16 cellular contexts compared by ENCODE assay signal in the genomic region with DNA sequence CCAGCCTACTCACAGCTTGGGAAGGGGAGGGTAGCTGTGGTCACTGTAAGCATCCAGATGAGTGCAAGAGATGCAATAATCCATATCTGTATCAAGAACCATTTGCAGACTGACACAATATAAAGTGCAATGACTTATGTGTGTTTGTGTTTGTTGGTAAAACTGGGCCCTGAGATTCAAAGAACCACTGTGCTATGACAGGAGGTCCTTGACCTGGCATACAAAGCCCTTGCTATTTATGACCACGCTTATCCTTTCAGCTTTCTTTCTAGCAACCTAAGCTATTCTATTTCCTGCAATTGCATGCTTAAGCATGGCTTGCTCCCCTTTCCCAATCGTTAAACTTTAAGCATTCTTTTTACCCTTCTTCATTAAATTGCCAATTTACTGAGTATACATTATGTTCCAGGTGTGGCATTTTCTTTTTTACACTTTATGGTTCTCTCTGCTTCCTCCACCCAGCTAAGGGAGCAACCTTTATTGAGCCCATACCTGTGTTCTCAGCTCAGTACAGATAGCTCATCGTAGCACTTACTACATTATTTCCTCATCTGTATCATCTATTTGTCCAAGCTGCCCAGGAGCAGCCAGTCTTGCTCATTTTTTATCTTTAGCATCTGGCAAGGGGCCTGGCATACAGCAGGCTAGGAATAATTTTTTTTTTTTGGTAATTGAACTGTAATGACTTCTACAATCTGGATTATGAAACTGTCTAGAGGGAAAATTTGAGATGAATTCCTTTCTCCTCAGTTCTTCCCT. TPM values are rescaled to one million over a fixed set of nuclear protein-coding genes. Genes with fewer than 3 reads are reported as not detected.
DNase-seq lines count a peak whose midpoint lies in the region; ATAC-seq, FAIRE-seq and TF ChIP-seq lines count a peak whose summit lies in the region.
"Had no signal": no experiment of that assay in that cellular context is flagged by ENCODE, and none has a peak within 500 bp of the region (broad histone marks: within the 10 kb centered on the region; RNA-seq: fewer than 3 reads in every experiment).

No MANE protein-coding gene starts in this region.

- H3K9ac ChIP-seq in GM23248 (no peak overlapping the region), HepG2 (ENCODE audit: insufficient read depth, low read depth, low read length) (no peak overlapping the region)
- H3K9ac ChIP-seq: KMS-11 had no signal

- POLR2A ChIA-PET in HepG2 (lab: Yijun Ruan, JAX), result no interaction called here

- H3K9me2 ChIP-seq in GM23248 (ENCODE audit: insufficient read depth), result no peaks in the 10 kb centered on the region

- no peak overlapping the region for H2AFZ ChIP-seq in GM23248
- H2AFZ ChIP-seq in HepG2 (ENCODE audit: low read length), result no peak overlapping the region

- H3K27me3 ChIP-seq in GM23248 (replicated peaks; ENCODE audit: insufficient read depth) (no peaks in the 10 kb centered on the region), adrenal gland (no peaks in the 10 kb centered on the region), HepG2 (ENCODE audit: control insufficient read depth in 1 of 2, insufficient read depth in 2 of 2, low read length in 2 of 2) (no peaks in the 10 kb centered on the region)

- no peak for TF ChIP-seq EP300 in HepG2 (IDR thresholded peaks at IDR 0.05; ENCODE audit: low read depth in 2 of 2, low read length in 2 of 2)
- TF ChIP-seq EP300 in HepG2 (CRISPR knock-in tag; IDR thresholded peaks at IDR 0.05; ENCODE audit: borderline replicate concordance), result no peak

- peaks cover 13% of the 10 kb centered on the region for H3K36me3 Mint-ChIP-seq in stimulated activated effector memory CD8-positive, alpha-beta T cell treated with anti-CD3 and anti-CD28 coated beads, Interleukin-12 subunit alpha, Interleukin-12 subunit beta, amount 100 ng/mL, for 72 hours

- H3K4me2 ChIP-seq in GM23248 (ENCODE audit: unreplicated experiment) (no peak overlapping the region), HepG2 (ENCODE audit: low read depth, low read length) (no peak overlapping the region)
- H3K4me2 ChIP-seq: KMS-11 had no signal

- H3K36me3 ChIP-seq in GM23248 (ENCODE audit: low read depth) (no peaks in the 10 kb centered on the region), adrenal gland (replicated peaks in 1 of 2) (peaks cover 0 to 5% of the 10 kb centered on the region in 2 donors), HepG2 (replicated peaks in 1 of 2; ENCODE audit: control insufficient read depth in 1 of 2, insufficient read depth in 2 of 2, low read length in 2 of 2) (peaks cover 9 to 11% of the 10 kb centered on the region in 2 experiments; a peak in 4 of 5 replicates)

- H3K4me1 ChIP-seq in GM23248 (ENCODE audit: insufficient read depth) (peaks cover 16% of the 10 kb centered on the region; the same call in 1 of the 2 replicates), adrenal gland (replicated peaks in 1 of 2) (peaks cover 20 to 42% of the 10 kb centered on the region in 2 donors), HepG2 (ENCODE audit: insufficient read depth, low read length) (peaks cover 39% of the 10 kb centered on the region)

- intact Hi-C loops in adrenal gland (cut with DNase I), result no loop called here
- intact Hi-C loops in HepG2 (cut with micrococcal nuclease; ENCODE audit: unreplicated experiment), result loop anchor here (5.0 kb wide), 2 partner anchors 99 to 239 kb away; a partner anchor contains a TSS

- H3K27ac ChIP-seq in GM23248 (no peak overlapping the region), adrenal gland (peak overlapping the region in 3 of 5 donors; percentile 55 to 77 (median 71)), HepG2 (ENCODE audit: extremely low read length, insufficient read depth, low read length) (no peak overlapping the region)
- H3K27ac ChIP-seq: C4-2B, KMS-11 had no signal

- H3K4me3 ChIP-seq in GM23248 (no peak overlapping the region), adrenal gland (no peak overlapping the region), HepG2 (replicated peaks in 1 of 3; ENCODE audit: insufficient read depth in 1 of 3, low read depth in 2 of 3, low read length in 3 of 3) (no peak overlapping the region)

- CTCF ChIA-PET in HepG2 (lab: Yijun Ruan, JAX; ENCODE audit: low intra/inter-chr PET ratio, low total read pairs), result no interaction called here

- FAIRE-seq in HepG2 (lab: Jason Lieb, UNC), result no peak
- FAIRE-seq: bronchial epithelial cell, endothelial cell of umbilical vein had no signal

- BruUV-seq in HepG2 (replicated peaks; lab: Mats Ljungman, UMichigan), result no TSS peak

- TF ChIP-seq CTCF in adrenal gland (IDR thresholded peaks at IDR 0.05) (no peak), HepG2 (CRISPR knock-in tag; IDR thresholded peaks at IDR 0.05) (no peak)

- peak overlapping the region; percentile 6 for H3K27ac Mint-ChIP-seq in stimulated activated effector memory CD8-positive, alpha-beta T cell treated with anti-CD3 and anti-CD28 coated beads, Interleukin-12 subunit alpha, Interleukin-12 subunit beta, amount 100 ng/mL, for 72 hours
- H3K27ac Mint-ChIP-seq: activated CD4-positive, alpha-beta memory T cell treated with anti-CD3 and anti-CD28 coated beads, Interleukin-2, amount 10 ng/mL, durations not matched to agents 7 days and 5 days had no signal

- H3K9me3 Mint-ChIP-seq in stimulated activated effector memory CD8-positive, alpha-beta T cell treated with anti-CD3 and anti-CD28 coated beads, Interleukin-12 subunit alpha, Interleukin-12 subunit beta, amount 100 ng/mL, for 72 hours, result no peaks in the 10 kb centered on the region
- H3K9me3 Mint-ChIP-seq: activated CD4-positive, alpha-beta memory T cell treated with anti-CD3 and anti-CD28 coated beads, Interleukin-2, amount 10 ng/mL, durations not matched to agents 7 days and 5 days had no signal

- 37 to 39% methylated on average over 3 of the region's 3 CpGs for WGBS in GM23248 (ENCODE audit: low coverage in 1 of 2, low lambda C conversion rate in 2 of 2, missing lambda C conversion rate in 2 of 2), 2 experiments
- WGBS in adrenal gland, 4 donors, result 17 to 28% (median 23%) methylated on average over 3 of the region's 3 CpGs
- 59% methylated on average over 3 of the region's 3 CpGs for WGBS in HepG2 (ENCODE audit: low lambda C conversion rate)

- no peaks in the 10 kb centered on the region for H3K9me3 ChIP-seq in GM23248 (ENCODE audit: low read depth)
- no peaks in the 10 kb centered on the region for H3K9me3 ChIP-seq in adrenal gland (replicated peaks in 1 of 3)
- H3K9me3 ChIP-seq in HepG2 (ENCODE audit: low read length), result no peaks in the 10 kb centered on the region

- H3F3A ChIP-seq in GM23248 (ENCODE audit: insufficient read depth), result peaks cover 17% of the 10 kb centered on the region; the same call in 1 of the 2 replicates

- peak; percentile 51 for DNase-seq in GM23248
- DNase-seq in adrenal gland, result peak in 6 of 7 donors; percentile 47 to 69 (median 57)
- DNase-seq in HepG2 (ENCODE audit: low spot score), result no peak
- no peak for DNase-seq in stimulated activated effector memory CD8-positive, alpha-beta T cell treated with anti-CD3 and anti-CD28 coated beads, Interleukin-12 subunit alpha, Interleukin-12 subunit beta, amount 100 ng/mL, for 72 hours (ENCODE audit: low spot score in 2 of 2)
- no peak for DNase-seq in globus pallidus (ENCODE audit: low spot score)
- DNase-seq in A172 (ENCODE audit: low spot score), result no peak
- DNase-seq: activated CD4-positive, alpha-beta memory T cell treated with anti-CD3 and anti-CD28 coated beads, Interleukin-2, amount 10 ng/mL, durations not matched to agents 7 days and 5 days; activated effector memory CD4-positive, alpha-beta T cell treated with anti-CD3 and anti-CD28 coated beads, Interleukin-2, amount 50 U/mL, for 16 hours; NCI-H69; occipital lobe had no signal

- no peak for TF ChIP-seq POLR2A in adrenal gland (IDR thresholded peaks at IDR 0.05)
- no peak for TF ChIP-seq POLR2A in HepG2 (IDR thresholded peaks at IDR 0.05; ENCODE audit: insufficient read depth in 1 of 2, low read depth in 2 of 2, low read length in 2 of 2)

- peaks cover 29% of the 10 kb centered on the region for H3K4me1 Mint-ChIP-seq in stimulated activated effector memory CD8-positive, alpha-beta T cell treated with anti-CD3 and anti-CD28 coated beads, Interleukin-12 subunit alpha, Interleukin-12 subunit beta, amount 100 ng/mL, for 72 hours

- H3K4me3 Mint-ChIP-seq in stimulated activated effector memory CD8-positive, alpha-beta T cell treated with anti-CD3 and anti-CD28 coated beads, Interleukin-12 subunit alpha, Interleukin-12 subunit beta, amount 100 ng/mL, for 72 hours, result no peak overlapping the region
- H3K4me3 Mint-ChIP-seq: activated CD4-positive, alpha-beta memory T cell treated with anti-CD3 and anti-CD28 coated beads, Interleukin-2, amount 10 ng/mL, durations not matched to agents 7 days and 5 days had no signal

- ATAC-seq in HepG2, result no peak
- ATAC-seq in stimulated activated effector memory CD8-positive, alpha-beta T cell treated with anti-CD3 and anti-CD28 coated beads, Interleukin-12 subunit alpha, Interleukin-12 subunit beta, amount 100 ng/mL, for 72 hours, result no peak
- no peak for ATAC-seq in HG02678 (IDR thresholded peaks at IDR 0.05; ENCODE audit: unreplicated experiment)
- no peak for ATAC-seq in HG03460 (IDR thresholded peaks at IDR 0.05; ENCODE audit: unreplicated experiment)

- peaks cover 71% of the 10 kb centered on the region for H3K79me2 ChIP-seq in GM23248 (ENCODE audit: insufficient read depth)
- H3K79me2 ChIP-seq in HepG2 (ENCODE audit: insufficient read depth, low read length), result peaks cover 36% of the 10 kb centered on the region

- H4K20me1 ChIP-seq in GM23248 (ENCODE audit: insufficient read depth) (no peaks in the 10 kb centered on the region), HepG2 (ENCODE audit: insufficient read depth, low read length) (no peaks in the 10 kb centered on the region)

- no peak for TF ChIP-seq RAD21 in HepG2 (CRISPR knock-in tag; IDR thresholded peaks at IDR 0.05)

- in situ Hi-C loops in GM23248 (cut with MboI), result no loop called here
- in situ Hi-C loops in HepG2 (cut with HindIII; ENCODE audit: extremely low pct_ligation_motif_present, low pct_unique_long_range_greater_than_20kb), result no loop called here

RNA-seq across cellular contexts. Expression of a gene that starts 3.5 kb away (rescaled TPM):
- total RNA-seq in GM23248 (2014; rRNA removed; shearing (Covaris generic)), result 11.1 and 13.6 TPM in 2 replicates
- 27.9 and 28.3 TPM in 2 replicates for polyA plus RNA-seq in GM23248 (2016; fragmentation: Nextera tagmentation; extraction: Ambion mirVana)
- 10 to 100 TPM in 6 of 8 donors, 1 to 10 TPM in 2; 7.0 to 18.1 (median 12.8) TPM for total RNA-seq in adrenal gland
- 10 to 100 TPM; 15.5 to 24.5 (median 20.9) TPM for polyA plus RNA-seq in adrenal gland
- 27.6 and 29.6 TPM in 2 replicates for total RNA-seq in HepG2 (2016; rRNA removed; fragmentation: Illumina TruSeq; extraction: Trizol)
- 53.0 and 63.9 TPM in 2 replicates for total RNA-seq in HepG2 (2016; cell fraction: cytosol; rRNA removed; fragmentation: Illumina TruSeq; extraction: Trizol; ENCODE audit: low read depth)
- 21.6 and 28.6 TPM in 2 replicates for total RNA-seq in HepG2 (2016; cell fraction: insoluble cytoplasmic fraction; rRNA removed; fragmentation: Illumina TruSeq; extraction: Trizol)
- 57.1 and 61.7 TPM in 2 replicates for total RNA-seq in HepG2 (2016; cell fraction: membrane; rRNA removed; fragmentation: Illumina TruSeq; extraction: Trizol)
- total RNA-seq in HepG2 (2016; cell fraction: nucleus; rRNA removed; fragmentation: Illumina TruSeq; extraction: Trizol), result 13.6 and 16.9 TPM in 2 replicates
- polyA plus RNA-seq in HepG2 (2011; rRNA removed), result 6.5 and 8.0 TPM in 2 replicates
- 5.1 and 6.7 TPM in 2 replicates for polyA plus RNA-seq in HepG2 (2011; cell fraction: cytosol; rRNA removed)
- 2.7 and 2.9 TPM in 2 replicates for polyA plus RNA-seq in HepG2 (2011; cell fraction: nucleus; rRNA removed)
- polyA plus RNA-seq in HepG2 (2012), result 9.7 and 12.4 TPM in 2 replicates
- 115 and 150 TPM in 2 replicates for polyA plus RNA-seq in HepG2 (2016; cell fraction: cytosol; fragmentation: Illumina TruSeq; extraction: Trizol; ENCODE audit: low read depth)
- polyA plus RNA-seq in HepG2 (2016; cell fraction: insoluble cytoplasmic fraction; fragmentation: Illumina TruSeq; extraction: Trizol; ENCODE audit: low read depth), result 35.0 and 35.4 TPM in 2 replicates
- polyA plus RNA-seq in HepG2 (2016; cell fraction: membrane; fragmentation: Illumina TruSeq; extraction: Trizol; ENCODE audit: low read depth), result 81.5 and 91.1 TPM in 2 replicates
- polyA plus RNA-seq in HepG2 (2016; cell fraction: nucleus; fragmentation: Illumina TruSeq; extraction: Trizol; ENCODE audit: insufficient read depth, low read depth), result 29.5 and 30.1 TPM in 2 replicates
- 6.4 and 12.9 TPM in 2 replicates for polyA minus RNA-seq in HepG2 (2011; rRNA and poly(A)+ RNA removed; ENCODE audit: low replicate concordance)
- 5.0 and 5.7 TPM in 2 replicates for polyA minus RNA-seq in HepG2 (2011; cell fraction: cytosol; rRNA and poly(A)+ RNA removed)
- 10.2 and 13.0 TPM in 2 replicates for polyA minus RNA-seq in HepG2 (2011; cell fraction: nucleus; rRNA and poly(A)+ RNA removed)
- 13.9 and 18.7 TPM in 2 replicates for total RNA-seq in A172 (2014; rRNA removed; shearing (Covaris generic))

Comparison
In these comparisons a context has a peak if more than half of its experiments do, and no peak if none do; other contexts are left out.
1. DNase-seq: peak in GM23248 (single experiment) and adrenal gland (6 of 7); none in HepG2 (single experiment), stimulated activated effector memory CD8-positive, alpha-beta T cell treated with anti-CD3 and anti-CD28 coated beads, Interleukin-12 subunit alpha, Interleukin-12 subunit beta, amount 100 ng/mL, for 72 hours (0 of 2), globus pallidus (single experiment) and A172 (single experiment).
2. H3K27ac ChIP-seq: peak in adrenal gland (3 of 5); none in GM23248 (single experiment) and HepG2 (single experiment).